In the genomic region with DNA sequence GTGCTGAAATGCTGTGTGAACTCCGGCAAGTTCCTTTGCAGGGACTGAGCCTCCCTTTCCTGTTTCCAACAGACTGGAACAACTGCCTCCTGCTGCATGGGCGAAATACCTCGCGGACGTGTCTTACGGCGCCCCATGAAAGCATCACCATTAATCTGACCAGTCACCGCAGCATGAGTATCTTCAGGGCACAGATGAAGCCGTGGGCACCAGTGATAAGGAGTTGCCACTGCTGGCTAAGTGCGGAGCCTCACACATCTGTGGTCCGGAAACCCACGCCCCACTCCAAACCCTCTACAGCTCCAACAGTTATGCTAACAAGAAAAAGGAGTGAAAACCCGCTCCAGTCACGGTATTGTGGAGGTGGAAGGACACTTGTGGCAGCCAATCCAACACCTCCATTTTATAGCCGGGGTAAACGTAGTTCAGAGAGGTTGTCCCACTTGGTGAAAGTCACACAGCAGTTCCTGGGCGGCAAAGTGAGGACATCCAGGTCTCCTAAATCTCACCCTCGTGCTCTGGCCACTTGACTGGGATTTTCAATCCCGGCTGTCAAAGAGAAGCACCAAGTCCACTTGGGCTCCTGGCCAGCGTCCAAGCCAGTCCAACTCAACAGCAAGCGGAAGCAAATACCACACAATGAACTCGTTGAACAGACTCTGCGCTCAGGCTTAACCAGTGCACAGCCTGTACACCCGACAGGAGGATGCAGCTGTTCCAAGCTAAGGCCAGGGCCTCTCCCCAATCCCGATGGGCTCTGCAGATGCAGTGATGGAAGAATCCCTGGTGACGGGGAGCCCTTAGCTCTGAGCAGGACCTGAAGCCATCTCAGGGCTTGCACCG, we compare ENCODE assay signal across 8 cellular contexts. TPM values are rescaled to one million over a fixed set of nuclear protein-coding genes. Genes with fewer than 3 reads are reported as not detected.
DNase-seq lines count a peak whose midpoint lies in the region; ATAC-seq, FAIRE-seq and TF ChIP-seq lines count a peak whose summit lies in the region.
"Not testable (repeated sequence)": the region's sequence is repeated elsewhere in the genome, so short reads cannot be mapped to it uniquely, and the experiment has no call there.

No MANE protein-coding gene starts in this region.

- not testable (repeated sequence) for H3K27ac ChIP-seq in GM12878 (ENCODE audit: control insufficient read depth, insufficient read depth); lung (ENCODE audit: low read depth in 1 of 2, low read length in 1 of 2)
- peak overlapping the region; percentile 85 to 100 (median 97) for H3K27ac ChIP-seq in gastrocnemius medialis

- not testable (repeated sequence) for TF ChIP-seq EP300 in GM12878 (IDR thresholded peaks at IDR 0.05; ENCODE audit: borderline replicate concordance in 1 of 2, control insufficient read depth in 1 of 2, low read depth in 2 of 2, low read length in 2 of 2)

- CTCF ChIA-PET in activated CD8-positive, alpha-beta T cell treated with anti-CD3 and anti-CD28 coated beads for 36 hours (lab: Charles Lee): interaction anchor here (1.0 to 3.0 kb wide), 3 partner anchors 9 to 79 kb away, joined by 3 to 16 read pairs (median 12); no protein-coding TSS in a partner anchor
- CTCF ChIA-PET in GM12878 (lab: Yijun Ruan, JAX): interaction anchor here (1.3 to 5.3 kb wide), 3 partner anchors 8 to 79 kb away, joined by 11 to 40 read pairs (median 16); no protein-coding TSS in a partner anchor

- not testable (repeated sequence) for TF ChIP-seq RAD21 in GM12878 (IDR thresholded peaks at IDR 0.05; ENCODE audit: insufficient read depth, low read depth, low read length)

- TF ChIP-seq POLR2A in GM12878 (IDR thresholded peaks at IDR 0.05; ENCODE audit: low read depth, low read length) (peak; percentile 7; the same call in 1 of the 2 replicates), gastrocnemius medialis (IDR thresholded peaks at IDR 0.05) (peak in 1 of 2 donors; percentile 46)

- H3K4me1 Mint-ChIP-seq in activated CD8-positive, alpha-beta T cell treated with anti-CD3 and anti-CD28 coated beads for 36 hours (ENCODE audit: low read depth): peaks cover 80% of the 10 kb centered on the region

- peak overlapping the region; percentile 19 for H3K4me3 Mint-ChIP-seq in activated CD8-positive, alpha-beta T cell treated with anti-CD3 and anti-CD28 coated beads for 36 hours

- 95% methylated on average over 27 of the region's 27 CpGs for WGBS in GM12878 (ENCODE audit: insufficient coverage, insufficient replicate concordance, low lambda C conversion rate, missing lambda C conversion rate)
- WGBS in lung, 2 donors: 66 to 76% methylated on average over 27 of the region's 27 CpGs

- POLR2A ChIA-PET in activated CD8-positive, alpha-beta T cell treated with anti-CD3 and anti-CD28 coated beads for 36 hours (lab: Charles Lee): interaction anchor here (0.9 to 2.1 kb wide), 2 partner anchors 11 to 12 kb away, joined by 3 to 8 read pairs; a partner anchor contains a TSS
- POLR2A ChIA-PET in GM12878 (lab: Charles Lee): interaction anchor here (1.3 kb wide), 1 partner anchor 79 kb away, joined by 3 read pairs; no protein-coding TSS in a partner anchor

- H3K27me3 Mint-ChIP-seq in activated CD8-positive, alpha-beta T cell treated with anti-CD3 and anti-CD28 coated beads for 36 hours: not testable (repeated sequence)

- H3K79me2 ChIP-seq in GM12878 (ENCODE audit: control insufficient read depth, insufficient read depth, low read length): peaks cover 77% of the 10 kb centered on the region

- not testable (repeated sequence) for BruUV-seq in GM12878 (replicated peaks; lab: Mats Ljungman, UMichigan)

- DNase-seq in Ammon's horn (ENCODE audit: low spot score) (peak; percentile 75), SHP77 (lab: John Stamatoyannopoulos, UW) (peak; percentile 75 to 80), globus pallidus (ENCODE audit: low spot score) (peak; percentile 58), lung (ENCODE audit: low spot score) (peak; percentile 79), gastrocnemius medialis (peak in 1 of 2 donors; percentile 67)
- DNase-seq in HTR-8/SVneo (ENCODE audit: insufficient read length, low spot score); activated CD8-positive, alpha-beta T cell treated with anti-CD3 and anti-CD28 coated beads for 36 hours; GM12878 (ENCODE audit: low read depth, low spot score): not testable (repeated sequence)

- SMC1A ChIA-PET in GM12878 (lab: Charles Lee; ENCODE audit: uncharacterized antibody, unreplicated experiment): interaction anchor here (2.4 kb wide), 1 partner anchor 78 kb away, joined by 9 read pairs; no protein-coding TSS in a partner anchor

- not testable (repeated sequence) for H3K9me3 Mint-ChIP-seq in activated CD8-positive, alpha-beta T cell treated with anti-CD3 and anti-CD28 coated beads for 36 hours

- H3K4me1 ChIP-seq in GM12878 (ENCODE audit: control insufficient read depth, insufficient read depth, low read length): peaks cover 48% of the 10 kb centered on the region
- H3K4me1 ChIP-seq in lung (ENCODE audit: control insufficient read depth in 2 of 2, insufficient read depth in 2 of 2, low read length in 2 of 2): not testable (repeated sequence)
- peaks cover 42 to 67% of the 10 kb centered on the region in 2 donors for H3K4me1 ChIP-seq in gastrocnemius medialis

- H4K20me1 ChIP-seq in GM12878 (ENCODE audit: control insufficient read depth, insufficient read depth): not testable (repeated sequence)

- H3K27me3 ChIP-seq in GM12878 (replicated peaks in 1 of 2; ENCODE audit: control insufficient read depth in 2 of 2, insufficient read depth in 2 of 2, low read length in 1 of 2); lung (ENCODE audit: control insufficient read depth, insufficient read depth); gastrocnemius medialis: not testable (repeated sequence)

- in situ Hi-C loops in GM12878 (cut with MboI); gastrocnemius medialis (cut with MboI; ENCODE audit: low sequenced_read_pairs in 4 of 4): not testable (repeated sequence)

- 0 out of 2 replicates have a peak overlapping the region, but pooled peaks have one; percentile 3 for H3K4me2 ChIP-seq in GM12878 (ENCODE audit: control insufficient read depth, insufficient read depth)

- intact Hi-C loops in activated CD8-positive, alpha-beta T cell treated with anti-CD3 and anti-CD28 coated beads for 36 hours (cut with micrococcal nuclease): loop anchor here (10.0 kb wide), 1 partner anchor 364 kb away; a partner anchor contains a TSS
- intact Hi-C loops in GM12878 (cut with micrococcal nuclease; ENCODE audit: unreplicated experiment); gastrocnemius medialis (cut with DNase I; ENCODE audit: low total_unique reads): not testable (repeated sequence)

- RAD21 ChIA-PET in GM12878 (lab: Charles Lee; ENCODE audit: unreplicated experiment): interaction anchor here (0.9 to 2.2 kb wide), 3 partner anchors 8 to 48 kb away, joined by 3 to 8 read pairs (median 5); no protein-coding TSS in a partner anchor

- not testable (repeated sequence) for TF ChIP-seq CTCF in activated CD8-positive, alpha-beta T cell treated with anti-CD3 and anti-CD28 coated beads for 36 hours (IDR thresholded peaks at IDR 0.05); GM12878 (IDR thresholded peaks at IDR 0.05 in 2 of 3, conservative IDR thresholded peaks at IDR 0.05 in 1 of 3; ENCODE audit: control insufficient read depth in 2 of 3, extremely low read depth in 1 of 3, insufficient read depth in 1 of 3, low read depth in 3 of 3, low read length in 3 of 3); lung (IDR thresholded peaks at IDR 0.05; ENCODE audit: control extremely low read depth, extremely low read depth); gastrocnemius medialis (IDR thresholded peaks at IDR 0.05 in 4 of 5, conservative IDR thresholded peaks at IDR 0.05 in 1 of 5)

- H3K4me3 ChIP-seq in GM12878, lung: not testable (repeated sequence)
- H3K4me3 ChIP-seq in gastrocnemius medialis: peak overlapping the region; percentile 56 to 68 (median 64)

- not testable (repeated sequence) for H3K9me3 ChIP-seq in GM12878 (replicated peaks; ENCODE audit: control insufficient read depth, insufficient read depth, low read length); lung (ENCODE audit: control insufficient read depth in 2 of 2, insufficient read depth in 1 of 2, low read length in 1 of 2); gastrocnemius medialis

- ATAC-seq in activated CD8-positive, alpha-beta T cell treated with anti-CD3 and anti-CD28 coated beads for 36 hours; GM12878; lung (ENCODE audit: insufficient read depth, low FRiP score): not testable (repeated sequence)
- peak; percentile 8 to 12 for ATAC-seq in gastrocnemius medialis

- H2AFZ ChIP-seq in GM12878 (ENCODE audit: control insufficient read depth, low read depth, low read length): not testable (repeated sequence)

- peak overlapping the region; percentile 93 for H3K27ac Mint-ChIP-seq in activated CD8-positive, alpha-beta T cell treated with anti-CD3 and anti-CD28 coated beads for 36 hours

- not testable (repeated sequence) for H3K9ac ChIP-seq in GM12878 (ENCODE audit: control insufficient read depth, insufficient read depth, low read length)

- peaks cover 70% of the 10 kb centered on the region for H3K36me3 Mint-ChIP-seq in activated CD8-positive, alpha-beta T cell treated with anti-CD3 and anti-CD28 coated beads for 36 hours (ENCODE audit: low read depth)

- FAIRE-seq in HTR-8/SVneo (lab: Jason Lieb, UNC): peak; percentile 26
- not testable (repeated sequence) for FAIRE-seq in GM12878 (lab: Jason Lieb, UNC)

- H3K36me3 ChIP-seq in GM12878 (ENCODE audit: control insufficient read depth in 2 of 2, insufficient read depth in 2 of 2, low read length in 1 of 2): peaks cover 3 to 21% of the 10 kb centered on the region in 2 experiments; a peak in 3 of 4 replicates
- not testable (repeated sequence) for H3K36me3 ChIP-seq in lung (ENCODE audit: control insufficient read depth in 2 of 2, insufficient read depth in 2 of 2, low read length in 2 of 2); gastrocnemius medialis

RNA-seq across cellular contexts. Expression of a gene that starts 10.9 kb away (rescaled TPM):
- 100 to 1,000 TPM; 230 to 236 TPM for total RNA-seq in activated CD8-positive, alpha-beta T cell treated with anti-CD3 and anti-CD28 coated beads for 36 hours
- 30.6 and 32.7 TPM in 2 replicates for total RNA-seq in GM12878 (2013; cell fraction: nucleolus; rRNA removed)
- total RNA-seq in GM12878 (2014; rRNA removed) (29.8 and 33.4 TPM in 2 replicates), GM12878 (2014; rRNA removed; fragmentation: Illumina TruSeq; extraction: Trizol) (11.4 and 13.0 TPM in 2 replicates), GM12878 (2021) (95.1 and 101 TPM in 2 replicates), lung (10 to 100 TPM in 1 of 2 donors, 1 to 10 TPM in 1; 4.0 to 36.1 TPM), gastrocnemius medialis (100 to 1,000 TPM in 1 of 4 donors, 10 to 100 TPM in 2, 1 to 10 TPM in 1; 7.0 to 133 (median 19.1) TPM)
- polyA plus RNA-seq in GM12878 (2011; ENCODE audit: low read depth): 25.8 TPM
- polyA plus RNA-seq in GM12878 (2011; rRNA removed) (4.8 and 8.6 TPM in 2 replicates), GM12878 (2014; fragmentation: Illumina TruSeq; extraction: Trizol) (10.1 and 38.1 TPM in 2 replicates), GM12878 (2014; fragmentation: Nextera tagmentation; extraction: Ambion mirVana) (1 to 10 TPM; 2.3 to 4.2 TPM), GM12878 (2014; rRNA removed) (44.5 and 51.5 TPM in 2 replicates), GM12878 (2016; fragmentation: Nextera tagmentation; extraction: Ambion mirVana) (10 to 100 TPM; 55.0 to 56.2 TPM), lung (10 to 100 TPM; 11.7 to 27.9 TPM)
- polyA plus RNA-seq in GM12878 (2011; cell fraction: cytosol; rRNA removed): 15.8 and 16.8 TPM in 2 replicates
- polyA plus RNA-seq in GM12878 (2011; cell fraction: nucleus; rRNA removed): 25.1 and 32.3 TPM in 2 replicates
- 45.2 and 60.4 TPM in 2 replicates for polyA plus RNA-seq in GM12878 (2012)
- 10.7 and 17.2 TPM in 2 replicates for polyA minus RNA-seq in GM12878 (2011; rRNA and poly(A)+ RNA removed)
- polyA minus RNA-seq in GM12878 (2011; cell fraction: cytosol; rRNA and poly(A)+ RNA removed): 20.3 and 21.6 TPM in 2 replicates
- 10.8 and 18.6 TPM in 2 replicates for polyA minus RNA-seq in GM12878 (2011; cell fraction: nucleus; rRNA and poly(A)+ RNA removed)
